1 cellular context compared by ENCODE assay signal in genomic region chr10:44293842-44294241, GRCh38.
TF ChIP-seq lines count a peak whose summit lies in the region.

No MANE protein-coding gene starts in this region.

TF ChIP-seq in GM23338, 12 proteins besides CTCF, POLR2A, EP300 and RAD21 (continued from another document):
- no peak for TF ChIP-seq REST (IDR thresholded peaks at IDR 0.05; ENCODE audit: unreplicated experiment)
